8 cellular contexts compared by ENCODE assay signal in the genomic region with DNA sequence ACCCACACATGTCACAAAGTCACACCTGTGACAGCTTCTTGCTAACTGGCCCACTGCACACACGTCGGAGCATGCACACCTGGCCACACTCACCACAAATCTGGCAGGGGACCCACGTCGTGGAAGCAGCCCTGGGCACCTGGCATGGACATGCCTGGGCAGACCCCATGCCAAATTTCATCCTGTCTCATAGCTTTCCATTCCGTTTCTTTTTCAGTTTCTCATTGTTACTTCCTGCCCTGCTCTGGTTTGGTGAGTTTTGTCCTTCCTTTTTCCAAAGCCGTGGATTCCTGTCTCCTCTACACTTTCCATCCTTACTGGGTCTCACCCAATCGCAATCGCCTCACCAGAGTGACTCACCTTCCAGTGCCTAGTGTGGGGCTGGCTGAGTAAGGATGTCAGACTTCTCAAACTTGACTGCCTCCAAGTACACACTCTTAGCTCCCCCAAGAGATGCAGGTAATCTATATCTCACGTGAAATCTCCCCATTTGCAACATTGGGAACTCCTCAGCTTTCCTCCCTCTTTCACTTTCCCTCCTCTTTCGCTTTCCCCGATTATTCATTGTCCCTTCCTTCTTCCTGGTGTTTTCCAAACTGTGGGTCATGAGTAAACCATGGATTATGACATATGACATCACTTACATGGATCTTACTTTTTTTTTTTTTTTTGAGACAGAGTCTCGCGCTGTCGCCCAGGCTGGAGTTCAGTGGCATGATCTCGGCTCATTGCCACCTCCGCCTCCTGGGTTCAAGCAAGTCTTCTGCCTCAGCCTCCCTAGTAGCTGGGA. TPM values are rescaled to one million over a fixed set of nuclear protein-coding genes. Genes with fewer than 3 reads are reported as not detected.
DNase-seq lines count a peak whose midpoint lies in the region; ATAC-seq and TF ChIP-seq lines count a peak whose summit lies in the region.

No MANE protein-coding gene starts in this region.

- H3K23ac ChIP-seq in mesenchymal stem cell (ENCODE audit: low read length in 2 of 2), result peak overlapping the region in 1 of 2 experiments; percentile 48

- H2AK5ac ChIP-seq in mesenchymal stem cell (ENCODE audit: low read length, severe bottlenecking), result peak overlapping the region; percentile 84

- H3K14ac ChIP-seq in mesenchymal stem cell (ENCODE audit: low read length in 2 of 2), result peak overlapping the region in 1 of 2 experiments; percentile 74

- peaks cover 43% of the 10 kb centered on the region for H3K4me1 ChIP-seq in DND-41 (ENCODE audit: insufficient read depth, low read length)
- peaks cover 31% of the 10 kb centered on the region for H3K4me1 ChIP-seq in mesenchymal stem cell (ENCODE audit: control insufficient read depth, insufficient read depth, low read depth, low read length)

- H2AFZ ChIP-seq in DND-41 (ENCODE audit: low read depth, low read length), result no peak overlapping the region
- peak overlapping the region; percentile 47 for H2AFZ ChIP-seq in mesenchymal stem cell (ENCODE audit: low read depth, low read length)

- peak overlapping the region; percentile 39 for H2BK120ac ChIP-seq in mesenchymal stem cell (ENCODE audit: low read depth, low read length)

- H4K8ac ChIP-seq in mesenchymal stem cell (ENCODE audit: low read length), result peak overlapping the region; percentile 53

- peak overlapping the region; percentile 78 for H2BK5ac ChIP-seq in mesenchymal stem cell (ENCODE audit: low read depth, low read length, poor library complexity, severe bottlenecking)

- no peak overlapping the region for H3K4me3 ChIP-seq in DND-41 (ENCODE audit: low read depth in 1 of 2, low read length in 2 of 2)
- H3K4me3 ChIP-seq in mesenchymal stem cell (ENCODE audit: insufficient read depth in 1 of 2, low read depth in 1 of 2, low read length in 2 of 2), result peak overlapping the region in 1 of 2 experiments; percentile 95

- H3K4me2 ChIP-seq in DND-41 (ENCODE audit: insufficient read depth, low read length) (no peak overlapping the region), mesenchymal stem cell (ENCODE audit: low read length, poor library complexity, severe bottlenecking) (no peak overlapping the region)

- no peaks in the 10 kb centered on the region for H3K79me2 ChIP-seq in DND-41 (ENCODE audit: insufficient read depth, low read length)

- H3K36me3 ChIP-seq in DND-41 (ENCODE audit: insufficient read depth, low read length) (no peaks in the 10 kb centered on the region), mesenchymal stem cell (ENCODE audit: control insufficient read depth in 1 of 2, insufficient read depth in 2 of 2, low read depth in 1 of 2, low read length in 2 of 2) (no peaks in the 10 kb centered on the region)

- no peak overlapping the region for H2BK15ac ChIP-seq in mesenchymal stem cell (ENCODE audit: low read depth, poor library complexity, severe bottlenecking)

- H3K9ac ChIP-seq in DND-41 (ENCODE audit: low read depth, low read length) (no peak overlapping the region), mesenchymal stem cell (ENCODE audit: low read length) (peak overlapping the region; percentile 92)

- H2BK12ac ChIP-seq in mesenchymal stem cell (ENCODE audit: low read length in 2 of 2), result peak overlapping the region; percentile 97 to 100

- DNase-seq in DND-41 (no peak), LHCN-M2 (ENCODE audit: low read depth) (peak; percentile 73), amniotic stem cell (lab: John Stamatoyannopoulos, UW) (peak; percentile 75), mesenchymal stem cell (peak; percentile 95), NCI-H524 treated with DMSO at 0.1 percent for 48 hours (lab: John Stamatoyannopoulos, UW) (no peak), NCI-H2107 treated with DMSO at 0.1 percent for 48 hours (lab: John Stamatoyannopoulos, UW; ENCODE audit: unreplicated experiment) (no peak), NCI-H526 (lab: John Stamatoyannopoulos, UW) (no peak)

- no peaks in the 10 kb centered on the region for H3K27me3 ChIP-seq in DND-41 (ENCODE audit: insufficient read depth, low read length, poor library complexity)
- H3K27me3 ChIP-seq in mesenchymal stem cell (ENCODE audit: control insufficient read depth in 1 of 2, insufficient read depth in 1 of 2, low read length in 2 of 2), result no peaks in the 10 kb centered on the region

- peaks cover 2% of the 10 kb centered on the region for H3K79me1 ChIP-seq in mesenchymal stem cell (replicated peaks; ENCODE audit: low read length, poor library complexity, severe bottlenecking)

- TF ChIP-seq CTCF in DND-41 (IDR thresholded peaks at IDR 0.05; ENCODE audit: borderline replicate concordance, extremely low read depth, low read length, poor library complexity, severe bottlenecking), result no peak

- H3K4ac ChIP-seq in mesenchymal stem cell (ENCODE audit: low read depth in 1 of 2, low read length in 2 of 2), result peak overlapping the region; percentile 22 to 88

- H4K91ac ChIP-seq in mesenchymal stem cell (ENCODE audit: low read length), result peak overlapping the region; percentile 88

- H4K20me1 ChIP-seq in DND-41 (ENCODE audit: insufficient read depth, low read length), result peaks cover 23% of the 10 kb centered on the region

- no peak for ATAC-seq in DND-41 (ENCODE audit: insufficient read depth, low read depth)
- ATAC-seq in GM21619 (IDR thresholded peaks at IDR 0.05; ENCODE audit: unreplicated experiment), result no peak

- H3K9me3 ChIP-seq in DND-41 (ENCODE audit: insufficient read depth, low read length, severe bottlenecking), result no peaks in the 10 kb centered on the region
- H3K9me3 ChIP-seq in mesenchymal stem cell (ENCODE audit: control insufficient read depth, low read length), result no peaks in the 10 kb centered on the region

- H3K27ac ChIP-seq in DND-41 (ENCODE audit: low read length), result peak overlapping the region; percentile 29
- peak overlapping the region; percentile 92 for H3K27ac ChIP-seq in mesenchymal stem cell (ENCODE audit: low read length, poor library complexity, severe bottlenecking)

- peak overlapping the region; percentile 81 to 88 for H3K18ac ChIP-seq in mesenchymal stem cell (ENCODE audit: low read depth in 1 of 2, low read length in 2 of 2)

- 56% methylated on average over 16 of the region's 16 CpGs for WGBS in mesenchymal stem cell

RNA-seq across cellular contexts. Expression of a gene that starts 1.6 kb away (rescaled TPM):
- total RNA-seq in LHCN-M2 (2014; rRNA removed), result 3.3 and 6.8 TPM in 2 replicates
- 4.0 TPM for polyA plus RNA-seq in LHCN-M2 (2012)
- polyA plus RNA-seq in mesenchymal stem cell (2013, experiment 1 of 2), result 7.2 TPM
- 7.0 TPM for polyA plus RNA-seq in mesenchymal stem cell (2013, experiment 2 of 2)

RNA-seq across cellular contexts. Expression of a gene that starts 23.7 kb away (rescaled TPM):
- 4.9 and 16.2 TPM in 2 replicates for total RNA-seq in LHCN-M2 (2014; rRNA removed)
- polyA plus RNA-seq in LHCN-M2 (2012), result 18.9 TPM
- 16.8 TPM for polyA plus RNA-seq in mesenchymal stem cell (2013, experiment 1 of 2)
- 18.0 TPM for polyA plus RNA-seq in mesenchymal stem cell (2013, experiment 2 of 2)

RNA-seq across cellular contexts. Expression of a gene that starts 42.1 kb away (rescaled TPM):
- 0.51 and 0.80 TPM in 2 replicates for total RNA-seq in LHCN-M2 (2014; rRNA removed)
- polyA plus RNA-seq in LHCN-M2 (2012), result 7.5 TPM
- polyA plus RNA-seq in mesenchymal stem cell (2013, experiment 1 of 2), result 10.7 TPM
- 11.4 TPM for polyA plus RNA-seq in mesenchymal stem cell (2013, experiment 2 of 2)

Comparison
In these comparisons a context has a peak if more than half of its experiments do, and no peak if none do; other contexts are left out.
1. DNase-seq: peak in LHCN-M2 (single experiment), amniotic stem cell (single experiment) and mesenchymal stem cell (single experiment); none in DND-41 (single experiment), NCI-H524 treated with DMSO at 0.1 percent for 48 hours (single experiment), NCI-H2107 treated with DMSO at 0.1 percent for 48 hours (single experiment) and NCI-H526 (0 of 2).